23 cellular contexts compared by ENCODE assay signal in genomic region chr12:31007636-31008175, GRCh38.
DNase-seq lines count a peak whose midpoint lies in the region; TF ChIP-seq lines count a peak whose summit lies in the region.
"Had no signal": no experiment of that assay in that cellular context is flagged by ENCODE, and none has a peak within 500 bp of the region (broad histone marks: within the 10 kb centered on the region; RNA-seq: fewer than 3 reads in every experiment).

No MANE protein-coding gene starts in this region.

- H2BK5ac ChIP-seq in mesenchymal stem cell (ENCODE audit: low read depth, low read length, poor library complexity, severe bottlenecking) (no peak overlapping the region), trophoblast cell (ENCODE audit: low read depth, low read length, poor library complexity) (no peak overlapping the region)

- peak overlapping the region; percentile 59 for H3K4me3 Mint-ChIP-seq in type B pancreatic cell
- no peak overlapping the region for H3K4me3 Mint-ChIP-seq in immature natural killer cell
- H3K4me3 Mint-ChIP-seq: B cell; CD8-positive, alpha-beta T cell had no signal

- H3K23ac ChIP-seq in mesenchymal stem cell (ENCODE audit: low read length in 2 of 2) = no peak overlapping the region
- no peak overlapping the region for H3K23ac ChIP-seq in trophoblast cell (ENCODE audit: low read length)

- H3K79me1 ChIP-seq in mesenchymal stem cell (replicated peaks; ENCODE audit: low read length, poor library complexity, severe bottlenecking) (no peaks in the 10 kb centered on the region), trophoblast cell (ENCODE audit: low read length) (no peaks in the 10 kb centered on the region)

- H3K36me3 ChIP-seq in PC-9 (ENCODE audit: low read depth) (no peaks in the 10 kb centered on the region), mesenchymal stem cell (ENCODE audit: control insufficient read depth in 1 of 2, insufficient read depth in 2 of 2, low read depth in 1 of 2, low read length in 2 of 2) (no peaks in the 10 kb centered on the region), trophoblast cell (ENCODE audit: control insufficient read depth in 1 of 2, insufficient read depth in 2 of 2, low read length in 2 of 2) (no peaks in the 10 kb centered on the region)
- H3K36me3 ChIP-seq: MG63 had no signal

- H3K4me2 ChIP-seq in PC-9 (peak overlapping the region; percentile 15; the same call in 1 of the 2 replicates), mesenchymal stem cell (ENCODE audit: low read length, poor library complexity, severe bottlenecking) (no peak overlapping the region), trophoblast cell (ENCODE audit: low read length) (no peak overlapping the region)

- H2BK120ac ChIP-seq in mesenchymal stem cell (ENCODE audit: low read depth, low read length) (peak overlapping the region; percentile 45), trophoblast cell (ENCODE audit: insufficient read depth, low read length, poor library complexity) (no peak overlapping the region)

- H2BK12ac ChIP-seq in mesenchymal stem cell (ENCODE audit: low read length in 2 of 2) (no peak overlapping the region), trophoblast cell (ENCODE audit: low read length) (no peak overlapping the region)

- DNase-seq in DMS 273 (lab: John Stamatoyannopoulos, UW; ENCODE audit: unreplicated experiment) (peak; percentile 9), DMS 273 treated with DMSO at 0.1 percent for 48 hours (lab: John Stamatoyannopoulos, UW) (no peak), PC-9 (no peak), mesenchymal stem cell (no peak), type B pancreatic cell (ENCODE audit: extremely low spot score, unreplicated experiment) (no peak), trophoblast cell (no peak), immature natural killer cell (no peak)
- DNase-seq: Caco-2; CD8-positive, alpha-beta T cell; DMS79 treated with DMSO at 0.1 percent for 48 hours; GF-D8; IMR-90; KG1; NCI-H1105 treated with DMSO at 0.1 percent for 48 hours; NCI-H1930; NCI-H2107; NCI-H774; SHP77 treated with DMSO at 0.1 percent for 48 hours had no signal

- H3K4me3 ChIP-seq in PC-9 = no peak overlapping the region
- H3K4me3 ChIP-seq in mesenchymal stem cell (ENCODE audit: insufficient read depth in 1 of 2, low read depth in 1 of 2, low read length in 2 of 2) = no peak overlapping the region
- no peak overlapping the region for H3K4me3 ChIP-seq in trophoblast cell (ENCODE audit: low read depth, low read length)
- H3K4me3 ChIP-seq: MG63 had no signal

- WGBS in mesenchymal stem cell = 96% methylated on average over 5 of the region's 5 CpGs
- WGBS in trophoblast cell (ENCODE audit: extremely low coverage, insufficient coverage, insufficient read length) = no CpG with 5 or more reads among the region's 5 CpGs

- no peak overlapping the region for H4K12ac ChIP-seq in trophoblast cell (ENCODE audit: low read depth, low read length)

- intact Hi-C loops in PC-9 (cut with micrococcal nuclease; ENCODE audit: unreplicated experiment) = loop anchor here (2.0 to 10.0 kb wide), 2 partner anchors 21 to 317 kb away; partner anchors contain the start of gene SINHCAF

- no peaks in the 10 kb centered on the region for H3K27me3 ChIP-seq in PC-9 (ENCODE audit: insufficient read depth, low read depth)
- H3K27me3 ChIP-seq in mesenchymal stem cell (ENCODE audit: control insufficient read depth in 1 of 2, insufficient read depth in 1 of 2, low read length in 2 of 2) = peaks cover 0 to 7% of the 10 kb centered on the region in 2 experiments
- H3K27me3 ChIP-seq in trophoblast cell (ENCODE audit: insufficient read depth, low read length) = no peaks in the 10 kb centered on the region
- H3K27me3 ChIP-seq: MG63 had no signal

- CTCF ChIA-PET in PC-9 (lab: Charles Lee) = no interaction called here

- H3K27ac Mint-ChIP-seq in type B pancreatic cell (peak overlapping the region; percentile 69), immature natural killer cell (no peak overlapping the region)
- H3K27ac Mint-ChIP-seq: B cell; CD8-positive, alpha-beta T cell had no signal

- H3K4ac ChIP-seq in mesenchymal stem cell (ENCODE audit: low read depth in 1 of 2, low read length in 2 of 2) (no peak overlapping the region), trophoblast cell (ENCODE audit: low read depth, low read length) (no peak overlapping the region)

- peaks cover 11% of the 10 kb centered on the region for H3K27me3 Mint-ChIP-seq in type B pancreatic cell
- peaks cover 2 to 7% (median 4%) of the 10 kb centered on the region in 3 donors for H3K27me3 Mint-ChIP-seq in immature natural killer cell (ENCODE audit: low read depth in 3 of 3)
- H3K27me3 Mint-ChIP-seq: B cell had no signal

- no peak overlapping the region for H4K8ac ChIP-seq in mesenchymal stem cell (ENCODE audit: low read length)
- H4K8ac ChIP-seq in trophoblast cell (ENCODE audit: low read depth, low read length) = no peak overlapping the region

- H3K14ac ChIP-seq in mesenchymal stem cell (ENCODE audit: low read length in 2 of 2) (no peak overlapping the region), trophoblast cell (ENCODE audit: low read length) (no peak overlapping the region)

- H3K9me3 ChIP-seq in PC-9 (ENCODE audit: insufficient read depth, low read depth) = no peaks in the 10 kb centered on the region
- H3K9me3 ChIP-seq in mesenchymal stem cell (ENCODE audit: control insufficient read depth, low read length) = no peaks in the 10 kb centered on the region
- H3K9me3 ChIP-seq in trophoblast cell (ENCODE audit: insufficient read depth, low read depth, low read length) = no peaks in the 10 kb centered on the region
- H3K9me3 ChIP-seq: Caco-2, MG63 had no signal

- no peak overlapping the region for H2BK15ac ChIP-seq in mesenchymal stem cell (ENCODE audit: low read depth, poor library complexity, severe bottlenecking)

- no peak overlapping the region for H2AK5ac ChIP-seq in mesenchymal stem cell (ENCODE audit: low read length, severe bottlenecking)
- no peak overlapping the region for H2AK5ac ChIP-seq in trophoblast cell (ENCODE audit: low read length)

- no peaks in the 10 kb centered on the region for H3K9me3 Mint-ChIP-seq in type B pancreatic cell
- peaks cover 0 to 1% (median 0%) of the 10 kb centered on the region in 6 donors for H3K9me3 Mint-ChIP-seq in immature natural killer cell
- H3K9me3 Mint-ChIP-seq: CD8-positive, alpha-beta T cell had no signal

- H3K9ac ChIP-seq in mesenchymal stem cell (ENCODE audit: low read length) = no peak overlapping the region
- H3K9ac ChIP-seq in trophoblast cell (ENCODE audit: low read length) = no peak overlapping the region

- H3K18ac ChIP-seq in mesenchymal stem cell (ENCODE audit: low read depth in 1 of 2, low read length in 2 of 2) = no peak overlapping the region
- H3K18ac ChIP-seq in trophoblast cell (ENCODE audit: low read length) = no peak overlapping the region

- POLR2A ChIA-PET in PC-9 (lab: Charles Lee; ENCODE audit: unreplicated experiment) = no interaction called here

- H3K4me1 ChIP-seq in PC-9 (replicated peaks; ENCODE audit: insufficient read depth) (peaks cover 61% of the 10 kb centered on the region), mesenchymal stem cell (ENCODE audit: control insufficient read depth, insufficient read depth, low read depth, low read length) (peaks cover 10% of the 10 kb centered on the region), trophoblast cell (ENCODE audit: control insufficient read depth in 1 of 2, insufficient read depth in 2 of 2, low read length in 2 of 2) (peaks cover 0 to 10% of the 10 kb centered on the region in 2 experiments)

- H3K79me2 ChIP-seq in PC-9 (ENCODE audit: low read depth) (peaks cover 16% of the 10 kb centered on the region; the same call in 1 of the 2 replicates), trophoblast cell (ENCODE audit: control insufficient read depth, insufficient read depth, low read length, poor library complexity) (no peaks in the 10 kb centered on the region)

- no TSS peak for BruUV-seq in PC-9 (replicated peaks; lab: Mats Ljungman, UMichigan)

- H4K20me1 ChIP-seq in PC-9 (ENCODE audit: insufficient read depth) = no peaks in the 10 kb centered on the region

- H3K4me1 Mint-ChIP-seq in type B pancreatic cell (ENCODE audit: unreplicated experiment) (peaks cover 4% of the 10 kb centered on the region), immature natural killer cell (no peaks in the 10 kb centered on the region)
- H3K4me1 Mint-ChIP-seq: B cell had no signal

- H2AFZ ChIP-seq in PC-9 (no peak overlapping the region), mesenchymal stem cell (ENCODE audit: low read depth, low read length) (no peak overlapping the region), trophoblast cell (ENCODE audit: insufficient read depth, low read length, poor library complexity) (no peak overlapping the region)

- no peaks in the 10 kb centered on the region for H3K9me2 ChIP-seq in PC-9 (ENCODE audit: insufficient read depth)

- no peak for TF ChIP-seq CTCF in PC-9 (conservative IDR thresholded peaks at IDR 0.05)
- TF ChIP-seq CTCF in type B pancreatic cell (conservative IDR thresholded peaks at IDR 0.05) = no peak

- H3F3A ChIP-seq in PC-9 (ENCODE audit: insufficient read depth, low read depth) = peaks cover 27% of the 10 kb centered on the region

- H3K36me3 Mint-ChIP-seq in type B pancreatic cell (no peaks in the 10 kb centered on the region), immature natural killer cell (no peaks in the 10 kb centered on the region)
- H3K36me3 Mint-ChIP-seq: CD8-positive, alpha-beta T cell had no signal

- peak overlapping the region; percentile 95 for H3K27ac ChIP-seq in PC-9
- H3K27ac ChIP-seq in mesenchymal stem cell (ENCODE audit: low read length, poor library complexity, severe bottlenecking) = no peak overlapping the region
- H3K27ac ChIP-seq in trophoblast cell (ENCODE audit: low read depth, low read length) = no peak overlapping the region
- H3K27ac ChIP-seq: 22Rv1, C4-2B, RWPE1 had no signal

- peak overlapping the region; percentile 11 for H4K91ac ChIP-seq in mesenchymal stem cell (ENCODE audit: low read length)
- no peak overlapping the region for H4K91ac ChIP-seq in trophoblast cell (ENCODE audit: low read depth, low read length)
